In genomic region chr2:180925700-180926099, GRCh38 we compare ENCODE assay signal across 35 cellular contexts.
"Had no signal": no experiment of that assay in that cellular context is flagged by ENCODE, and none has a peak within 500 bp of the region (broad histone marks: within the 10 kb centered on the region; RNA-seq: fewer than 3 reads in every experiment).

No MANE protein-coding gene starts in this region.

- H3K36me3 ChIP-seq: adrenal gland, brain microvascular endothelial cell, breast epithelium had no signal

- H3K27me3 ChIP-seq: adrenal gland, body of pancreas, brain microvascular endothelial cell, breast epithelium had no signal

- H3K4me3 ChIP-seq: adrenal gland, body of pancreas, breast epithelium had no signal

- H3K27ac Mint-ChIP-seq: activated B cell treated with CpG ODN at 0.5 μM for 24 hours; activated CD4-positive, alpha-beta memory T cell treated with anti-CD3 and anti-CD28 coated beads for 36 hours; activated CD4-positive, alpha-beta T cell treated with anti-CD3 and anti-CD28 coated beads, Interleukin-2, amount 10 ng/mL, durations not matched to agents 24 days and 14 days; activated CD8-positive, alpha-beta T cell treated with anti-CD3 and anti-CD28 coated beads for 36 hours; activated naive CD4-positive, alpha-beta T cell treated with anti-CD3 and anti-CD28 coated beads for 36 hours; activated naive CD4-positive, alpha-beta T cell treated with anti-CD3 and anti-CD28 coated beads, Interleukin-2, amount 50 U/mL, for 72 hours; activated naive CD8-positive, alpha-beta T cell treated with anti-CD3 and anti-CD28 coated beads for 36 hours; activated T-cell treated with anti-CD3 and anti-CD28 coated beads, Interleukin-2, amount 50 U/mL, for 72 hours; activated T-helper 1 cell treated with anti-CD3 and anti-CD28 coated beads, Interleukin-12 subunit alpha, Interleukin-12 subunit beta, Interleukin-2, Interleukin-4 antibody, amounts not matched to agents 30 ng/mL and 10 ng/mL and 1 ng/mL, durations not matched to agents 14 hours and 24 hours and 36 hours; activated T-helper 17 cell treated with anti-CD3 and anti-CD28 coated beads, Interleukin-2, amount 50 U/mL, for 72 hours; T-helper 1 cell treated with Interleukin-12 subunit alpha and Interleukin-12 subunit beta and Interleukin-4 antibody, amounts not matched to agents 30 μg/mL and 1 μg/mL, for 36 hours; T-helper 2 cell treated with Interferon-gamma antibody and Interleukin-4, amounts not matched to agents 5 μg/mL and 100 μg/mL, for 36 hours had no signal

- H3K9me3 Mint-ChIP-seq: activated B cell treated with CpG ODN at 0.5 μM for 24 hours; activated CD4-positive, alpha-beta memory T cell treated with anti-CD3 and anti-CD28 coated beads for 36 hours; activated CD4-positive, alpha-beta T cell treated with anti-CD3 and anti-CD28 coated beads, Interleukin-2, amount 10 ng/mL, durations not matched to agents 24 days and 14 days; activated CD8-positive, alpha-beta T cell treated with anti-CD3 and anti-CD28 coated beads for 36 hours; activated naive CD4-positive, alpha-beta T cell treated with anti-CD3 and anti-CD28 coated beads for 36 hours; activated naive CD4-positive, alpha-beta T cell treated with anti-CD3 and anti-CD28 coated beads, Interleukin-2, amount 50 U/mL, for 72 hours; activated naive CD8-positive, alpha-beta T cell treated with anti-CD3 and anti-CD28 coated beads for 36 hours; activated T-cell treated with anti-CD3 and anti-CD28 coated beads, Interleukin-2, amount 50 U/mL, for 4 hours; activated T-cell treated with anti-CD3 and anti-CD28 coated beads, Interleukin-2, amount 50 U/mL, for 72 hours; activated T-helper 1 cell treated with anti-CD3 and anti-CD28 coated beads, Interleukin-12 subunit alpha, Interleukin-12 subunit beta, Interleukin-2, Interleukin-4 antibody, amounts not matched to agents 30 ng/mL and 10 ng/mL and 1 ng/mL, durations not matched to agents 14 hours and 24 hours and 36 hours; activated T-helper 17 cell treated with anti-CD3 and anti-CD28 coated beads, Interleukin-2, amount 50 U/mL, for 72 hours; T-helper 1 cell treated with Interleukin-12 subunit alpha and Interleukin-12 subunit beta and Interleukin-4 antibody, amounts not matched to agents 30 μg/mL and 1 μg/mL, for 36 hours; T-helper 2 cell treated with Interferon-gamma antibody and Interleukin-4, amounts not matched to agents 5 μg/mL and 100 μg/mL, for 36 hours had no signal

- H3K36me3 Mint-ChIP-seq: activated CD4-positive, alpha-beta memory T cell treated with anti-CD3 and anti-CD28 coated beads for 36 hours; activated naive CD4-positive, alpha-beta T cell treated with anti-CD3 and anti-CD28 coated beads, Interleukin-2, amount 50 U/mL, for 72 hours; activated naive CD8-positive, alpha-beta T cell treated with anti-CD3 and anti-CD28 coated beads for 36 hours had no signal

- H3K4me3 Mint-ChIP-seq: activated B cell treated with CpG ODN at 0.5 μM for 24 hours; activated CD4-positive, alpha-beta memory T cell treated with anti-CD3 and anti-CD28 coated beads for 36 hours; activated CD4-positive, alpha-beta T cell treated with anti-CD3 and anti-CD28 coated beads, Interleukin-2, amount 10 ng/mL, durations not matched to agents 24 days and 14 days; activated CD8-positive, alpha-beta T cell treated with anti-CD3 and anti-CD28 coated beads for 36 hours; activated naive CD4-positive, alpha-beta T cell treated with anti-CD3 and anti-CD28 coated beads for 36 hours; activated naive CD8-positive, alpha-beta T cell treated with anti-CD3 and anti-CD28 coated beads for 36 hours; activated T-cell treated with anti-CD3 and anti-CD28 coated beads, Interleukin-2, amount 50 U/mL, for 4 hours; activated T-cell treated with anti-CD3 and anti-CD28 coated beads, Interleukin-2, amount 50 U/mL, for 72 hours; activated T-helper 1 cell treated with anti-CD3 and anti-CD28 coated beads, Interleukin-12 subunit alpha, Interleukin-12 subunit beta, Interleukin-2, Interleukin-4 antibody, amounts not matched to agents 30 ng/mL and 10 ng/mL and 1 ng/mL, durations not matched to agents 14 hours and 24 hours and 36 hours; activated T-helper 17 cell treated with anti-CD3 and anti-CD28 coated beads, Interleukin-2, amount 50 U/mL, for 72 hours; T-helper 1 cell treated with Interleukin-12 subunit alpha and Interleukin-12 subunit beta and Interleukin-4 antibody, amounts not matched to agents 30 μg/mL and 1 μg/mL, for 36 hours; T-helper 2 cell treated with Interferon-gamma antibody and Interleukin-4, amounts not matched to agents 5 μg/mL and 100 μg/mL, for 36 hours had no signal

- H3K27ac ChIP-seq: adrenal gland, body of pancreas, brain microvascular endothelial cell, breast epithelium, VCaP had no signal

- H3K4me1 Mint-ChIP-seq: activated B cell treated with CpG ODN at 0.5 μM for 24 hours; activated CD4-positive, alpha-beta T cell treated with anti-CD3 and anti-CD28 coated beads, Interleukin-2, amount 10 ng/mL, durations not matched to agents 24 days and 14 days; activated naive CD8-positive, alpha-beta T cell treated with anti-CD3 and anti-CD28 coated beads for 36 hours; activated T-helper 17 cell treated with anti-CD3 and anti-CD28 coated beads, Interleukin-2, amount 50 U/mL, for 72 hours had no signal

- H3K9me3 ChIP-seq: adrenal gland, body of pancreas, breast epithelium had no signal

- DNase-seq: activated B cell treated with CpG ODN at 0.5 μM for 24 hours; activated CD4-positive, alpha-beta memory T cell treated with anti-CD3 and anti-CD28 coated beads for 36 hours; activated CD4-positive, alpha-beta T cell treated with anti-CD3 and anti-CD28 coated beads for 4 hours; activated CD4-positive, alpha-beta T cell treated with anti-CD3 and anti-CD28 coated beads, Interleukin-2, amount 10 ng/mL, durations not matched to agents 24 days and 14 days; activated CD4-positive, alpha-beta T cell treated with anti-CD3 and anti-CD28 coated beads, Interleukin-2, amount 50 U/mL, for 1 hour; activated CD4-positive, alpha-beta T cell treated with anti-CD3 and anti-CD28 coated beads, Interleukin-2, amount 50 U/mL, for 4 hours; activated CD4-positive, CD25-positive, alpha-beta regulatory T cell treated with anti-CD3 and anti-CD28 coated beads, Interleukin-2, amount 50 U/mL, for 72 hours; activated CD8-positive, alpha-beta memory T cell treated with anti-CD3 and anti-CD28 coated beads, Interleukin-2, amount 50 U/mL, for 4 hours; activated CD8-positive, alpha-beta T cell treated with anti-CD3 and anti-CD28 coated beads for 36 hours; activated effector memory CD4-positive, alpha-beta T cell treated with anti-CD3 and anti-CD28 coated beads, Interleukin-2, amount 50 U/mL, for 16 hours; activated gamma-delta T cell treated with Interleukin-2 at 50 U/mL for 16 hours; activated naive CD4-positive, alpha-beta T cell; activated naive CD4-positive, alpha-beta T cell treated with anti-CD3 and anti-CD28 coated beads for 36 hours; activated naive CD4-positive, alpha-beta T cell treated with anti-CD3 and anti-CD28 coated beads, Interleukin-2, amount 50 U/mL, for 16 hours; activated naive CD8-positive, alpha-beta T cell treated with anti-CD3 and anti-CD28 coated beads for 36 hours; activated T-cell treated with anti-CD3 and anti-CD28 coated beads for 4 hours; activated T-cell treated with anti-CD3 and anti-CD28 coated beads, Interleukin-2, amount 50 U/mL, for 1 hour; activated T-cell treated with anti-CD3 and anti-CD28 coated beads, Interleukin-2, amount 50 U/mL, for 4 hours; activated T-cell treated with anti-CD3 and anti-CD28 coated beads, Interleukin-2, amount 50 U/mL, for 72 hours; adrenal gland; amniotic stem cell; aorta; body of pancreas; brain microvascular endothelial cell; central memory CD4-positive, alpha-beta T cell; T-helper 1 cell; T-helper 2 cell; T-helper 9 cell had no signal

- H3K4me1 ChIP-seq: adrenal gland, body of pancreas, breast epithelium had no signal

- H3K27me3 Mint-ChIP-seq: activated naive CD8-positive, alpha-beta T cell treated with anti-CD3 and anti-CD28 coated beads for 36 hours had no signal

- ATAC-seq: activated CD8-positive, alpha-beta T cell treated with anti-CD3 and anti-CD28 coated beads for 36 hours; activated naive CD4-positive, alpha-beta T cell treated with anti-CD3 and anti-CD28 coated beads, Interleukin-2, amount 50 U/mL, for 72 hours; activated T-cell treated with anti-CD3 and anti-CD28 coated beads, Interleukin-2, amount 50 U/mL, for 4 hours; activated T-cell treated with anti-CD3 and anti-CD28 coated beads, Interleukin-2, amount 50 U/mL, for 72 hours; activated T-helper 17 cell treated with anti-CD3 and anti-CD28 coated beads, Interleukin-2, amount 50 U/mL, for 72 hours; body of pancreas had no signal
